Comparison of ENCODE assay signal across 8 cellular contexts in the genomic region with DNA sequence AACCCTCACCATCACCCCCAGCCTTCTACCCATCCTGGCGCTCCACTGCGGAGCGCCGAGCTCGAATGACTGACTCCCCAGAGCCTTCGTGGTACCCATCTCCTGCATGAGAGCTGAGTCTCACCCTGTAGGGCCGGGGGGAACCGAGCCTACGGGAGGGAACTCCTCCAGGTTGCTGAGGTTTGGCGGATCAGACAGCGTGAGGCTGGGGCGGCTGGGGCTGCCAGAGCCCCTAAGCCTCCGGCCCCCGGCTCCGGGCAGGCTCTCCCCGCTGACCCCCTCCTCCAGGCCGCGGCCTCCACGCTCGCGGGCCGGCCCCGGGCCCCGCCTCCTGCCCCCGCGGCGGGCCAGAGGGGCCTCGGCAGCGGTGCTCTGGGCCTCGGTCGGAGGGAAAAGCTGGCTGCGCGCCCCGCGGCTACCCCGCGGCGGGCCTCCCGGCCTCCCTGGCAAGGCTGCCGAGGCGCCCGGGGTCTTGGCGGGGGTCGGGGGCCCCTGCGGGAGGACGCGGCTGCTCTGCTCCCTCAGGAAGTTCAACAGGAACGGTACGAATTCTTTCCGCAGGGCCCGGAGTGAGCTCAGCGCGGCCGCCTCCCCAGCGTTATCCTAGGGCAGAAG. TPM values are rescaled to one million over a fixed set of nuclear protein-coding genes. Genes with fewer than 3 reads are reported as not detected.
DNase-seq lines count a peak whose midpoint lies in the region; ATAC-seq and TF ChIP-seq lines count a peak whose summit lies in the region.

No MANE protein-coding gene starts in this region.

- peak overlapping the region; percentile 80 for H3K4me3 ChIP-seq in BJ (ENCODE audit: low read depth, low read length)
- H3K4me3 ChIP-seq in trophoblast cell (ENCODE audit: low read depth, low read length), result peak overlapping the region; percentile 96

- H3K4ac ChIP-seq in trophoblast cell (ENCODE audit: low read depth, low read length), result peak overlapping the region; percentile 87

- TF ChIP-seq CTCF in BJ (IDR thresholded peaks at IDR 0.05; ENCODE audit: insufficient read depth, low read depth, low read length), result no peak

- H3K9me3 ChIP-seq in trophoblast cell (ENCODE audit: insufficient read depth, low read depth, low read length), result no peaks in the 10 kb centered on the region

- H4K91ac ChIP-seq in trophoblast cell (ENCODE audit: low read depth, low read length), result peak overlapping the region; percentile 65

- H2AK5ac ChIP-seq in trophoblast cell (ENCODE audit: low read length), result no peak overlapping the region

- peak overlapping the region; percentile 99 for H4K8ac ChIP-seq in trophoblast cell (ENCODE audit: low read depth, low read length)

- peak; percentile 26 for ATAC-seq in GM19351 (IDR thresholded peaks at IDR 0.05; ENCODE audit: unreplicated experiment)
- ATAC-seq in HG03460 (IDR thresholded peaks at IDR 0.05; ENCODE audit: unreplicated experiment), result peak; percentile 36

- H3K14ac ChIP-seq in trophoblast cell (ENCODE audit: low read length), result peak overlapping the region; percentile 78

- peaks cover 7% of the 10 kb centered on the region for H3K79me1 ChIP-seq in trophoblast cell (ENCODE audit: low read length)

- peaks cover 4 to 6% of the 10 kb centered on the region in 2 experiments for H3K4me1 ChIP-seq in trophoblast cell (ENCODE audit: control insufficient read depth in 1 of 2, insufficient read depth in 2 of 2, low read length in 2 of 2)

- H3K36me3 Mint-ChIP-seq in activated T-cell treated with anti-CD3 and anti-CD28 coated beads, Interleukin-2, amount 50 U/mL, for 24 hours (ENCODE audit: low read depth), result peaks cover 44% of the 10 kb centered on the region

- H2BK12ac ChIP-seq in trophoblast cell (ENCODE audit: low read length), result peak overlapping the region; percentile 11

- WGBS in trophoblast cell (ENCODE audit: extremely low coverage, insufficient coverage, insufficient read length), result no CpG with 5 or more reads among the region's 55 CpGs

- peak overlapping the region; percentile 81 for H3K27ac Mint-ChIP-seq in activated T-cell treated with anti-CD3 and anti-CD28 coated beads, Interleukin-2, amount 50 U/mL, for 24 hours

- H3K23ac ChIP-seq in trophoblast cell (ENCODE audit: low read length), result no peak overlapping the region

- H3K4me3 Mint-ChIP-seq in activated T-cell treated with anti-CD3 and anti-CD28 coated beads, Interleukin-2, amount 50 U/mL, for 24 hours, result peak overlapping the region; percentile 81

- H4K12ac ChIP-seq in trophoblast cell (ENCODE audit: low read depth, low read length), result peak overlapping the region; percentile 91

- H3K18ac ChIP-seq in trophoblast cell (ENCODE audit: low read length), result peak overlapping the region; percentile 98

- H3K27me3 ChIP-seq in BJ (ENCODE audit: control insufficient read depth, insufficient read depth, low read length), result no peaks in the 10 kb centered on the region
- H3K27me3 ChIP-seq in trophoblast cell (ENCODE audit: insufficient read depth, low read length), result no peaks in the 10 kb centered on the region

- peak overlapping the region; percentile 99 for H2AFZ ChIP-seq in trophoblast cell (ENCODE audit: insufficient read depth, low read length, poor library complexity)

- H3K27me3 Mint-ChIP-seq in activated T-cell treated with anti-CD3 and anti-CD28 coated beads, Interleukin-2, amount 50 U/mL, for 24 hours, result no peaks in the 10 kb centered on the region

- CTCF ChIA-PET in BJ (lab: Yijun Ruan, JAX), result interaction anchor here (0.5 to 3.9 kb wide), 3 partner anchors 26 to 190 kb away, joined by 3 to 12 read pairs (median 3); no protein-coding TSS in a partner anchor

- DNase-seq in BJ (ENCODE audit: low read depth) (no peak), glomerular visceral epithelial cell (ENCODE audit: extremely low spot score) (peak; percentile 25), trophoblast cell (peak in 1 of 2 donors; percentile 21), NCI-H2029 treated with DMSO at 0.1 percent for 48 hours (lab: John Stamatoyannopoulos, UW) (no peak), COR-L47 (lab: John Stamatoyannopoulos, UW) (no peak)
- DNase-seq in activated T-cell treated with anti-CD3 and anti-CD28 coated beads, Interleukin-2, amount 50 U/mL, for 24 hours, result no peak

- peak overlapping the region; percentile 59 for H2BK5ac ChIP-seq in trophoblast cell (ENCODE audit: low read depth, low read length, poor library complexity)

- H2BK120ac ChIP-seq in trophoblast cell (ENCODE audit: insufficient read depth, low read length, poor library complexity), result peak overlapping the region; percentile 92

- H3K4me1 Mint-ChIP-seq in activated T-cell treated with anti-CD3 and anti-CD28 coated beads, Interleukin-2, amount 50 U/mL, for 24 hours (ENCODE audit: low read depth), result peaks cover 13% of the 10 kb centered on the region

- peak overlapping the region; percentile 85 for H3K9ac ChIP-seq in trophoblast cell (ENCODE audit: low read length)

- peak overlapping the region; percentile 91 for H3K4me2 ChIP-seq in trophoblast cell (ENCODE audit: low read length)

- POLR2A ChIA-PET in BJ (lab: Charles Lee), result interaction anchor here (0.5 kb wide), 1 partner anchor 258 kb away, joined by 4 read pairs; no protein-coding TSS in a partner anchor

- peak overlapping the region; percentile 37 for H3K27ac ChIP-seq in trophoblast cell (ENCODE audit: low read depth, low read length)

- H3K9me3 Mint-ChIP-seq in activated T-cell treated with anti-CD3 and anti-CD28 coated beads, Interleukin-2, amount 50 U/mL, for 24 hours, result no peaks in the 10 kb centered on the region

- H3K36me3 ChIP-seq in BJ (ENCODE audit: control insufficient read depth, insufficient read depth, low read length) (peaks cover 17% of the 10 kb centered on the region), trophoblast cell (ENCODE audit: control insufficient read depth in 1 of 2, insufficient read depth in 2 of 2, low read length in 2 of 2) (peaks cover 35 to 38% of the 10 kb centered on the region in 2 experiments)

- peaks cover 5% of the 10 kb centered on the region for H3K79me2 ChIP-seq in trophoblast cell (ENCODE audit: control insufficient read depth, insufficient read depth, low read length, poor library complexity)

RNA-seq across cellular contexts. Expression of a gene that starts 0.6 kb away (rescaled TPM):
- polyA plus RNA-seq in BJ (2011; rRNA removed), result 4.3 TPM in 2 replicates
- 4.2 and 5.1 TPM in 2 replicates for polyA minus RNA-seq in BJ (2011; rRNA and poly(A)+ RNA removed)
- 7.8 and 8.2 TPM in 2 replicates for polyA plus RNA-seq in trophoblast cell (2013)
